ENCODE assay signal across 23 cellular contexts in genomic region chrX:69095260-69095659, GRCh38.
A peak's percentile ranks its signal among the peaks of the same experiment; 100 is the strongest.
DNase-seq lines count a peak whose midpoint lies in the region; ATAC-seq and TF ChIP-seq lines count a peak whose summit lies in the region.
"Had no signal": no experiment of that assay in that cellular context is flagged by ENCODE, and none has a peak within 500 bp of the region (broad histone marks: within the 10 kb centered on the region; RNA-seq: fewer than 3 reads in every experiment).

No MANE protein-coding gene starts in this region.

- H3K79me2 ChIP-seq in mesendoderm (ENCODE audit: control insufficient read depth, insufficient read depth, low read length), result no peaks in the 10 kb centered on the region

- H3K23ac ChIP-seq in mesendoderm (ENCODE audit: low read length), result no peak overlapping the region

- no peak overlapping the region for H2BK15ac ChIP-seq in mesendoderm (replicated peaks; ENCODE audit: low read depth)

- CTCF ChIA-PET in RWPE1 (lab: Yijun Ruan, JAX), result interaction anchor here (0.6 kb wide), 1 partner anchor 127 kb away, joined by 3 read pairs; no protein-coding TSS in a partner anchor

- TF ChIP-seq POLR2A in spleen (IDR thresholded peaks at IDR 0.05), result no peak

- H3K27ac ChIP-seq in cardiac muscle cell (peak overlapping the region; percentile 56), heart right ventricle (no peak overlapping the region), mesendoderm (ENCODE audit: low read depth, low read length) (no peak overlapping the region), spleen (no peak overlapping the region), RWPE1 (no peak overlapping the region)
- H3K27ac ChIP-seq: HL-60, KMS-11 had no signal

- H3K4me3 ChIP-seq in cardiac muscle cell, result no peak overlapping the region
- no peak overlapping the region for H3K4me3 ChIP-seq in heart right ventricle
- H3K4me3 ChIP-seq in mesendoderm (ENCODE audit: low read length), result no peak overlapping the region
- no peak overlapping the region for H3K4me3 ChIP-seq in spleen
- H3K4me3 ChIP-seq in HAP-1, result no peak overlapping the region
- H3K4me3 ChIP-seq: GM12878, GM23338 had no signal

- H3K18ac ChIP-seq in mesendoderm (ENCODE audit: low read length), result no peak overlapping the region

- WGBS in heart right ventricle, 2 donors, result 75 to 82% methylated on average over 2 of the region's 2 CpGs
- no CpG with 5 or more reads among the region's 2 CpGs for WGBS in mesendoderm (ENCODE audit: extremely low coverage, insufficient coverage, low lambda C conversion rate)
- WGBS in spleen, 5 donors, result 69 to 100% (median 84%) methylated on average over 1 to 2 of the region's 2 CpGs; no CpG with 5 or more reads in 1 of the 5 donors

- in situ Hi-C loops in HAP-1 (cut with MboI; ENCODE audit: low sequenced_read_pairs), result no loop called here

- H3K56ac ChIP-seq in mesendoderm (ENCODE audit: low read length), result peak overlapping the region; percentile 15

- ATAC-seq in heart right ventricle, result no peak
- no peak for ATAC-seq in HG03045 (IDR thresholded peaks at IDR 0.05; ENCODE audit: unreplicated experiment)
- ATAC-seq: GM12878 had no signal

- POLR2A ChIA-PET in RWPE1 (lab: Yijun Ruan, JAX; ENCODE audit: low non-redundant PET), result no interaction called here

- no peak overlapping the region for H4K5ac ChIP-seq in mesendoderm (ENCODE audit: low read length)

- no peak overlapping the region for H3K4ac ChIP-seq in mesendoderm (ENCODE audit: low read depth, low read length)

- H4K8ac ChIP-seq in mesendoderm (ENCODE audit: low read depth, low read length), result no peak overlapping the region

- no peak overlapping the region for H3K9ac ChIP-seq in mesendoderm (ENCODE audit: low read length)
- H3K9ac ChIP-seq: KMS-11 had no signal

- H2BK5ac ChIP-seq in mesendoderm (ENCODE audit: low read length), result no peak overlapping the region

- H3K4me2 ChIP-seq in mesendoderm (ENCODE audit: low read length), result no peak overlapping the region
- H3K4me2 ChIP-seq: GM23338, KMS-11 had no signal

- TF ChIP-seq CTCF in cardiac muscle cell (IDR thresholded peaks at IDR 0.05; ENCODE audit: low read depth, low read length) (no peak), heart right ventricle (IDR thresholded peaks at IDR 0.05) (no peak), spleen (IDR thresholded peaks at IDR 0.05 in 8 of 11, conservative IDR thresholded peaks at IDR 0.05 in 3 of 11) (no peak), RWPE1 (conservative IDR thresholded peaks at IDR 0.05; ENCODE audit: low read depth) (no peak)

- no peak overlapping the region for H2BK120ac ChIP-seq in mesendoderm (ENCODE audit: low read depth, low read length)

- no peaks in the 10 kb centered on the region for H3K36me3 ChIP-seq in cardiac muscle cell
- no peaks in the 10 kb centered on the region for H3K36me3 ChIP-seq in heart right ventricle
- H3K36me3 ChIP-seq in mesendoderm (ENCODE audit: control insufficient read depth, insufficient read depth, low read length), result no peaks in the 10 kb centered on the region
- H3K36me3 ChIP-seq in spleen, result no peaks in the 10 kb centered on the region
- no peaks in the 10 kb centered on the region for H3K36me3 ChIP-seq in HAP-1 (replicated peaks)

- intact Hi-C loops in heart right ventricle (cut with DNase I) (loop anchor here in 7 of 10 donors (2.0 to 10.0 kb wide), 4 partner anchors 60 to 130 kb away; no protein-coding TSS in a partner anchor), spleen (cut with DNase I; ENCODE audit: low total_unique reads) (no loop called here)

- peaks cover 11% of the 10 kb centered on the region for H3K4me1 ChIP-seq in cardiac muscle cell (ENCODE audit: low read depth)
- peaks cover 0 to 4% (median 0%) of the 10 kb centered on the region in 9 donors for H3K4me1 ChIP-seq in heart right ventricle
- peaks cover 5% of the 10 kb centered on the region for H3K4me1 ChIP-seq in mesendoderm (ENCODE audit: control insufficient read depth, low read depth, low read length)
- H3K4me1 ChIP-seq in spleen, result no peaks in the 10 kb centered on the region
- H3K4me1 ChIP-seq in HAP-1, result peaks cover 3% of the 10 kb centered on the region; the same call in 1 of the 2 replicates

- DNase-seq in cardiac muscle cell (ENCODE audit: low read depth in 1 of 2, low spot score in 1 of 2), result peak in 1 of 2 donors; percentile 35
- DNase-seq in heart right ventricle, result no peak
- DNase-seq in NCI-H82 (lab: John Stamatoyannopoulos, UW), result peak; percentile 74
- DNase-seq in mesendoderm, result peak; percentile 34
- peak; percentile 44 for DNase-seq in spleen
- DNase-seq in RWPE1 (ENCODE audit: low spot score), result no peak
- DNase-seq in HAP-1 (ENCODE audit: low spot score in 2 of 2), result no peak
- DNase-seq: Calu3, DMS53, H9, HFFc6, MM.1S, NCI-H1417, NCI-H1694, NCI-H2029 treated with DMSO at 0.1 percent for 48 hours, NCI-H526, RPMI8226, SHP77 had no signal

- no peaks in the 10 kb centered on the region for H3K27me3 ChIP-seq in cardiac muscle cell
- H3K27me3 ChIP-seq in heart right ventricle, result peaks cover 0 to 24% (median 0%) of the 10 kb centered on the region in 7 donors
- H3K27me3 ChIP-seq in mesendoderm (ENCODE audit: insufficient read depth, low read length, poor library complexity), result no peaks in the 10 kb centered on the region
- H3K27me3 ChIP-seq in spleen (replicated peaks in 1 of 7), result no peaks in the 10 kb centered on the region
- no peaks in the 10 kb centered on the region for H3K27me3 ChIP-seq in HAP-1 (ENCODE audit: low read depth)

- no peaks in the 10 kb centered on the region for H3K9me3 ChIP-seq in cardiac muscle cell (ENCODE audit: low read depth)
- no peaks in the 10 kb centered on the region for H3K9me3 ChIP-seq in heart right ventricle
- no peaks in the 10 kb centered on the region for H3K9me3 ChIP-seq in spleen
- H3K9me3 ChIP-seq in HAP-1, result no peaks in the 10 kb centered on the region

- no peak overlapping the region for H2AK5ac ChIP-seq in mesendoderm (ENCODE audit: low read length)

- no peaks in the 10 kb centered on the region for H3K79me1 ChIP-seq in mesendoderm (ENCODE audit: low read length)

Comparison
In these comparisons a context has a peak if more than half of its experiments do, and no peak if none do; other contexts are left out.
1. DNase-seq: peak in NCI-H82 (single experiment), mesendoderm (single experiment) and spleen (single experiment); none in heart right ventricle (0 of 2), RWPE1 (single experiment) and HAP-1 (0 of 2).